Comparison of ENCODE assay signal across 21 cellular contexts in the genomic region with DNA sequence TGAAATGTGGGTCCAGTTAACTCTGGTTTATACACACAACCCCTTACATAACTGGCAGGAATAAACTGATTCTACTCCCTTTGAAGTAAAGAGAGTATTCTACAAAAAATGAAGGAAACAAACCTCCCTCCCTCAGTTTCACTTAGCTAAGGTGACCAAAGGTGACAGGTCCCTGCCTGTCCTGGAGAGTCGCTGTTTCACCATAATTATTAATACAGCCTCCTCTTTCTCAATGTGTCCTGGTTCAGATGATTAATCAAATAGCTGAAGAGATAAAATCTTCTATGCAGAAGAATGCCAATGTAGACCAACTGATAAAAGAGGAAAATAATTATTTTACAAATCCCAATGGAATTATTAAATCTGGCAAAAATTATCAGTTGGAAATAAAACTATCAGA.
A peak's percentile ranks its signal among the peaks of the same experiment; 100 is the strongest.
DNase-seq lines count a peak whose midpoint lies in the region; ATAC-seq and TF ChIP-seq lines count a peak whose summit lies in the region.
"Had no signal": no experiment of that assay in that cellular context is flagged by ENCODE, and none has a peak within 500 bp of the region (broad histone marks: within the 10 kb centered on the region; RNA-seq: fewer than 3 reads in every experiment).

No MANE protein-coding gene starts in this region.

- H4K5ac ChIP-seq in H9 (ENCODE audit: insufficient read length, low read depth, low read length), result no peak overlapping the region

- no peak overlapping the region for H4K8ac ChIP-seq in H9 (replicated peaks; ENCODE audit: insufficient read length, low read depth, low read length)

- H3K4me2 ChIP-seq in OCI-LY1 (ENCODE audit: low read length), result no peak overlapping the region
- H3K4me2 ChIP-seq in H9 (ENCODE audit: insufficient read depth, insufficient read length, low read length), result no peak overlapping the region

- no peak overlapping the region for H2AK5ac ChIP-seq in H9 (ENCODE audit: insufficient read length, low read length)

- H2BK15ac ChIP-seq in H9 (ENCODE audit: low read depth, low read length), result no peak overlapping the region

- no peak overlapping the region for H3K27ac Mint-ChIP-seq in H9
- H3K27ac Mint-ChIP-seq: CD4-positive, alpha-beta T cell had no signal

- H3K9ac ChIP-seq in OCI-LY1 (ENCODE audit: low read length) (no peak overlapping the region), H9 (ENCODE audit: extremely low read depth, insufficient read length, low read length) (no peak overlapping the region)

- no peaks in the 10 kb centered on the region for H3K9me2 ChIP-seq in OCI-LY1 (ENCODE audit: low read depth, low read length)

- H3K14ac ChIP-seq in H9 (ENCODE audit: insufficient read depth, low read length), result no peak overlapping the region

- H2BK120ac ChIP-seq in H9 (ENCODE audit: low read depth, low read length, poor library complexity, severe bottlenecking), result no peak overlapping the region

- H3K23me2 ChIP-seq in H9 (ENCODE audit: insufficient read length, low read depth, low read length, poor library complexity, severe bottlenecking), result no peaks in the 10 kb centered on the region

- no peaks in the 10 kb centered on the region for H3K79me1 ChIP-seq in H9 (ENCODE audit: insufficient read depth, low read depth, low read length, poor library complexity, severe bottlenecking)

- H3K4me3 ChIP-seq in OCI-LY1 (ENCODE audit: low read depth, low read length, poor library complexity, severe bottlenecking), result no peak overlapping the region
- H3K4me3 ChIP-seq: SK-N-MC had no signal

- no peaks in the 10 kb centered on the region for H3K9me3 ChIP-seq in OCI-LY1 (ENCODE audit: low read length)
- no peaks in the 10 kb centered on the region for H3K9me3 ChIP-seq in H9 (ENCODE audit: control insufficient read depth, low read depth, low read length)
- H3K9me3 ChIP-seq: Caco-2 had no signal

- H2AFZ ChIP-seq in OCI-LY1 (ENCODE audit: low read length), result no peak overlapping the region
- no peak overlapping the region for H2AFZ ChIP-seq in H9 (ENCODE audit: low read length)

- H4K20me1 ChIP-seq in OCI-LY1 (ENCODE audit: insufficient read depth, low read length), result no peaks in the 10 kb centered on the region
- no peaks in the 10 kb centered on the region for H4K20me1 ChIP-seq in H9 (ENCODE audit: control insufficient read depth, insufficient read depth, insufficient read length)

- 0 out of 2 replicates have a peak, but pooled peaks cover 2% of the 10 kb centered on the region for H3K27me3 ChIP-seq in OCI-LY1 (ENCODE audit: insufficient read depth, low read length)
- no peaks in the 10 kb centered on the region for H3K27me3 ChIP-seq in H9 (ENCODE audit: insufficient read depth, low read length)

- in situ Hi-C loops in GM13977 (cut with MboI; ENCODE audit: low pct_unique_long_range_greater_than_20kb, low sequenced_read_pairs, unreplicated experiment), result no loop called here

- H2BK5ac ChIP-seq in H9 (ENCODE audit: insufficient read length, low read length), result no peak overlapping the region

- ATAC-seq in GM18867 (IDR thresholded peaks at IDR 0.05; ENCODE audit: unreplicated experiment), result peak; percentile 65
- ATAC-seq: PC-3 had no signal

- H3K79me2 ChIP-seq in OCI-LY1 (ENCODE audit: insufficient read depth, low read length) (no peaks in the 10 kb centered on the region), H9 (ENCODE audit: insufficient read depth, low read length) (no peaks in the 10 kb centered on the region)

- no peak overlapping the region for H3K4me3 Mint-ChIP-seq in H9
- H3K4me3 Mint-ChIP-seq: CD4-positive, alpha-beta T cell had no signal

- no peak overlapping the region for H3T11ph ChIP-seq in H9 (ENCODE audit: low read length)

- H3K36me3 Mint-ChIP-seq in H9 (ENCODE audit: insufficient read depth in 1 of 3, low read depth in 3 of 3), result peaks cover 0 to 8% (median 0%) of the 10 kb centered on the region in 3 experiments; a peak in 3 of 7 replicates

- H3K36me3 ChIP-seq in OCI-LY1 (ENCODE audit: insufficient read depth, low read length), result no peaks in the 10 kb centered on the region

- H3K9me3 Mint-ChIP-seq in H9, result no peaks in the 10 kb centered on the region
- H3K9me3 Mint-ChIP-seq: CD4-positive, alpha-beta T cell had no signal

- H3K23ac ChIP-seq in H9 (ENCODE audit: insufficient read length, low read depth, low read length), result no peak overlapping the region

- H2BK20ac ChIP-seq in H9 (ENCODE audit: low read depth, low read length, poor library complexity, severe bottlenecking), result no peak overlapping the region

- H2BK12ac ChIP-seq in H9 (ENCODE audit: insufficient read length, low read depth, low read length), result no peak overlapping the region

- H4K91ac ChIP-seq in H9 (ENCODE audit: insufficient read length, low read depth, low read length), result no peak overlapping the region

- H3K18ac ChIP-seq in H9 (ENCODE audit: insufficient read length, low read depth, low read length), result no peak overlapping the region

- H3K4me1 Mint-ChIP-seq in H9, result no peaks in the 10 kb centered on the region; a peak in 1 of 4 replicates

- no peaks in the 10 kb centered on the region for H3K4me1 ChIP-seq in OCI-LY1 (ENCODE audit: insufficient read depth, low read length, severe bottlenecking)
- no peaks in the 10 kb centered on the region for H3K4me1 ChIP-seq in H9 (ENCODE audit: insufficient read depth, low read length)

- DNase-seq in epithelial cell of prostate (ENCODE audit: low read depth, low spot score), result no peak
- DNase-seq in LoVo (ENCODE audit: low spot score), result no peak
- no peak for DNase-seq in GM13977 (ENCODE audit: low spot score)
- no peak for DNase-seq in NAMALWA (ENCODE audit: low spot score)
- DNase-seq in H9, result no peak
- DNase-seq: Caco-2; CD4-positive, alpha-beta T cell; DMS 273 treated with DMSO at 0.1 percent for 48 hours; DMS79 treated with DMSO at 0.1 percent for 48 hours; Kasumi-1; NCI-H1105; NCI-H146; NCI-H2029 treated with DMSO at 0.1 percent for 48 hours; NCI-H226; NCI-H510A treated with DMSO at 0.1 percent for 48 hours; NCI-H774; PC-3; SHP77 had no signal

- no CpG with 5 or more reads among the region's 1 CpG for WGBS in H9 (ENCODE audit: extremely low coverage, insufficient read length, low lambda C conversion rate)

- no peaks in the 10 kb centered on the region for H3K27me3 Mint-ChIP-seq in H9 (ENCODE audit: low read depth)
- H3K27me3 Mint-ChIP-seq: CD4-positive, alpha-beta T cell had no signal

- H3K56ac ChIP-seq in H9 (ENCODE audit: insufficient read length, low read depth, low read length), result no peak overlapping the region

- TF ChIP-seq CTCF in OCI-LY1 (IDR thresholded peaks at IDR 0.05; ENCODE audit: low read length), result peak; percentile 34; the same call in 1 of the 2 replicates
- TF ChIP-seq CTCF in GM13977 (IDR thresholded peaks at IDR 0.05; ENCODE audit: extremely low read depth, insufficient read depth, missing control alignments), result no peak
- no peak for TF ChIP-seq CTCF in H9 (conservative IDR thresholded peaks at IDR 0.05)

- no peaks in the 10 kb centered on the region for H3F3A ChIP-seq in OCI-LY1 (ENCODE audit: insufficient read depth, low read length)

- H3K27ac ChIP-seq in OCI-LY1 (ENCODE audit: low read depth, low read length, poor library complexity, severe bottlenecking), result no peak overlapping the region
- H3K27ac ChIP-seq in epithelial cell of prostate, result peak overlapping the region; percentile 21
- H3K27ac ChIP-seq in H9 (ENCODE audit: insufficient read length, low read depth, low read length), result no peak overlapping the region
- H3K27ac ChIP-seq: SK-N-MC had no signal

- H3K4ac ChIP-seq in H9 (ENCODE audit: low read depth, low read length), result no peak overlapping the region
